Comparison of ENCODE assay signal across 8 cellular contexts in genomic region chr12:6533653-6534157, GRCh38. TPM values are rescaled to one million over a fixed set of nuclear protein-coding genes. Genes with fewer than 3 reads are reported as not detected.
DNase-seq lines count a peak whose midpoint lies in the region; ATAC-seq and TF ChIP-seq lines count a peak whose summit lies in the region.

No MANE protein-coding gene starts in this region.

- peak; percentile 22 to 33 (median 30) for ATAC-seq in psoas muscle

- H3K79me2 ChIP-seq in hepatocyte, result peaks cover 39% of the 10 kb centered on the region

- peak overlapping the region; percentile 95 for H3K4me3 Mint-ChIP-seq in HFFc6

- peak overlapping the region; percentile 100 for H3K27ac Mint-ChIP-seq in HFFc6

- peak overlapping the region; percentile 57 for H2AFZ ChIP-seq in hepatocyte

- no peaks in the 10 kb centered on the region for H3K9me2 ChIP-seq in hepatocyte (replicated peaks; ENCODE audit: insufficient read depth)

- peaks cover 40% of the 10 kb centered on the region for H4K20me1 ChIP-seq in hepatocyte (ENCODE audit: insufficient read depth, poor library complexity, severe bottlenecking)

- TF ChIP-seq CTCF in HFFc6 (IDR thresholded peaks at IDR 0.05), result no peak
- TF ChIP-seq CTCF in ascending aorta (IDR thresholded peaks at IDR 0.05), result no peak
- no peak for TF ChIP-seq CTCF in hepatocyte (IDR thresholded peaks at IDR 0.05; ENCODE audit: poor library complexity)
- TF ChIP-seq CTCF in psoas muscle (IDR thresholded peaks at IDR 0.05), result no peak

- intact Hi-C loops in ascending aorta (cut with DNase I) (loop anchor here (1.0 to 10.0 kb wide), 5 partner anchors 40 to 309 kb away; partner anchors contain the start of genes MRPL51 and VAMP1), psoas muscle (cut with DNase I) (loop anchor here in 1 of 2 donors (2.0 to 5.0 kb wide), 2 partner anchors 17 to 41 kb away; partner anchors contain the start of genes MRPL51 and NCAPD2)

- no peaks in the 10 kb centered on the region for H3K9me3 ChIP-seq in MG63
- H3K9me3 ChIP-seq in ascending aorta, result no peaks in the 10 kb centered on the region
- no peaks in the 10 kb centered on the region for H3K9me3 ChIP-seq in hepatocyte (ENCODE audit: low read depth)
- no peaks in the 10 kb centered on the region for H3K9me3 ChIP-seq in psoas muscle

- peak overlapping the region; percentile 82 for H3K4me2 ChIP-seq in hepatocyte

- peaks cover 33% of the 10 kb centered on the region for H3K9me3 Mint-ChIP-seq in HFFc6

- peak; percentile 28 for DNase-seq in activated gamma-delta T cell (lab: John Stamatoyannopoulos, UW)
- no peak for DNase-seq in activated gamma-delta T cell treated with Interleukin-2 at 50 U/mL for 16 hours
- peak; percentile 68 for DNase-seq in HFFc6
- peak; percentile 93 for DNase-seq in MG63
- DNase-seq in RKO (ENCODE audit: low spot score), result peak; percentile 90
- peak in 1 of 2 donors; percentile 82 for DNase-seq in ascending aorta (ENCODE audit: low spot score in 2 of 2)
- peak; percentile 88 for DNase-seq in hepatocyte (ENCODE audit: low spot score)
- DNase-seq in psoas muscle, result peak; percentile 68 to 81

- H3K27ac ChIP-seq in ascending aorta (peak overlapping the region; percentile 98 to 99), hepatocyte (peak overlapping the region; percentile 92), psoas muscle (peak overlapping the region; percentile 97)

- H3K36me3 Mint-ChIP-seq in HFFc6 (ENCODE audit: low read depth), result peaks cover 65% of the 10 kb centered on the region

- peaks cover 62% of the 10 kb centered on the region for H3K4me1 Mint-ChIP-seq in HFFc6 (ENCODE audit: low read depth)

- H3K4me1 ChIP-seq in ascending aorta (peaks cover 19 to 30% of the 10 kb centered on the region in 2 donors), hepatocyte (ENCODE audit: insufficient read depth) (peaks cover 29% of the 10 kb centered on the region), psoas muscle (peaks cover 47% of the 10 kb centered on the region)

- 0% methylated on average over 16 of the region's 23 CpGs for WGBS in hepatocyte (ENCODE audit: low lambda C conversion rate, missing lambda C conversion rate)
- WGBS in psoas muscle, 3 donors, result 0 to 1% (median 0%) methylated on average over 20 to 23 of the region's 23 CpGs

- H3K36me3 ChIP-seq in MG63, result peaks cover 83% of the 10 kb centered on the region
- H3K36me3 ChIP-seq in ascending aorta, result peaks cover 45 to 56% of the 10 kb centered on the region in 2 donors
- no peaks in the 10 kb centered on the region for H3K36me3 ChIP-seq in hepatocyte (replicated peaks; ENCODE audit: insufficient read depth, low read depth)
- H3K36me3 ChIP-seq in psoas muscle (ENCODE audit: insufficient read depth in 1 of 2, low read depth in 1 of 2), result peaks cover 0 to 65% of the 10 kb centered on the region in 2 donors

- H3K27me3 ChIP-seq in MG63, result no peaks in the 10 kb centered on the region
- no peaks in the 10 kb centered on the region for H3K27me3 ChIP-seq in ascending aorta
- H3K27me3 ChIP-seq in hepatocyte, result no peaks in the 10 kb centered on the region
- no peaks in the 10 kb centered on the region for H3K27me3 ChIP-seq in psoas muscle (ENCODE audit: insufficient read depth in 3 of 3, low read length in 2 of 3)

- H3K4me3 ChIP-seq in MG63 (peak overlapping the region; percentile 92), ascending aorta (peak overlapping the region; percentile 79 to 98), hepatocyte (peak overlapping the region; percentile 17), psoas muscle (peak overlapping the region; percentile 86)

- H3K27me3 Mint-ChIP-seq in HFFc6 (ENCODE audit: insufficient read depth), result peaks cover 59% of the 10 kb centered on the region

RNA-seq across cellular contexts. Expression of gene GAPDH, which starts 0.6 kb away (rescaled TPM):
- total RNA-seq in HFFc6 (2021; fragmentation: NEBNext Ultra II Directional; extraction: Animal tissue kit (Norgen Biotek cat#: 25700)), result 1,000 to 10,000 TPM; 6,263 to 7,539 (median 6,900) TPM
- 4,502 and 8,561 TPM in 2 replicates for total RNA-seq in MG63 (2014; rRNA removed; shearing (Covaris generic); ENCODE audit: low replicate concordance)
- total RNA-seq in ascending aorta (3,445 TPM), hepatocyte (1,719 and 1,827 TPM in 2 replicates), psoas muscle (over 10,000 TPM in 2 of 4 donors, 1,000 to 10,000 TPM in 2; 7,136 to 10,782 (median 8,991) TPM)
- polyA plus RNA-seq in hepatocyte (2,607 and 2,708 TPM in 2 replicates), psoas muscle (over 10,000 TPM in 2 of 3 donors, 1,000 to 10,000 TPM in 1; 9,788 to 18,891 (median 16,487) TPM)

RNA-seq across cellular contexts. Expression of gene IFFO1, which starts 22.1 kb away (rescaled TPM):
- total RNA-seq in HFFc6 (2021; fragmentation: NEBNext Ultra II Directional; extraction: Animal tissue kit (Norgen Biotek cat#: 25700)), result 10 to 100 TPM; 25.9 to 35.6 (median 29.2) TPM
- total RNA-seq in MG63 (2014; rRNA removed; shearing (Covaris generic); ENCODE audit: low replicate concordance), result 6.1 and 13.2 TPM in 2 replicates
- total RNA-seq in ascending aorta, result 35.0 TPM
- total RNA-seq in hepatocyte, result 5.4 and 7.5 TPM in 2 replicates
- 11.2 and 15.2 TPM in 2 replicates for polyA plus RNA-seq in hepatocyte
- total RNA-seq in psoas muscle, result 10 to 100 TPM; 12.6 to 26.3 (median 18.0) TPM
- 1 to 10 TPM; 6.7 to 8.9 (median 8.3) TPM for polyA plus RNA-seq in psoas muscle

RNA-seq across cellular contexts. Expression of gene NOP2, which starts 34.4 kb away (rescaled TPM):
- total RNA-seq in HFFc6 (2021; fragmentation: NEBNext Ultra II Directional; extraction: Animal tissue kit (Norgen Biotek cat#: 25700)), result 10 to 100 TPM; 39.5 to 60.5 (median 42.6) TPM
- 64.5 and 90.4 TPM in 2 replicates for total RNA-seq in MG63 (2014; rRNA removed; shearing (Covaris generic); ENCODE audit: low replicate concordance)
- total RNA-seq in ascending aorta (77.4 TPM), hepatocyte (36.1 and 40.3 TPM in 2 replicates), psoas muscle (10 to 100 TPM; 29.8 to 62.2 (median 52.9) TPM)
- polyA plus RNA-seq in hepatocyte (37.8 and 38.1 TPM in 2 replicates), psoas muscle (10 to 100 TPM; 44.1 to 67.0 (median 66.4) TPM)

RNA-seq across cellular contexts. Expression of gene NCAPD2, which starts 39.8 kb away (rescaled TPM):
- total RNA-seq in HFFc6 (2021; fragmentation: NEBNext Ultra II Directional; extraction: Animal tissue kit (Norgen Biotek cat#: 25700)), result 10 to 100 TPM; 42.2 to 75.9 (median 65.4) TPM
- total RNA-seq in MG63 (2014; rRNA removed; shearing (Covaris generic); ENCODE audit: low replicate concordance), result 60.2 and 95.9 TPM in 2 replicates
- total RNA-seq in ascending aorta (11.7 TPM), hepatocyte (26.7 and 31.4 TPM in 2 replicates), psoas muscle (10 to 100 TPM; 10.1 to 13.4 (median 11.2) TPM)
- polyA plus RNA-seq in hepatocyte (13.7 and 17.4 TPM in 2 replicates), psoas muscle (1 to 10 TPM; 3.9 to 9.5 (median 5.9) TPM)

RNA-seq across cellular contexts. Expression of gene MRPL51, which starts 40.6 kb away (rescaled TPM):
- total RNA-seq in HFFc6 (2021; fragmentation: NEBNext Ultra II Directional; extraction: Animal tissue kit (Norgen Biotek cat#: 25700)), result 100 to 1,000 TPM; 227 to 290 (median 257) TPM
- 140 and 315 TPM in 2 replicates for total RNA-seq in MG63 (2014; rRNA removed; shearing (Covaris generic); ENCODE audit: low replicate concordance)
- total RNA-seq in ascending aorta (112 TPM), hepatocyte (57.4 and 81.6 TPM in 2 replicates), psoas muscle (100 to 1,000 TPM; 202 to 250 (median 227) TPM)
- polyA plus RNA-seq in hepatocyte (231 and 267 TPM in 2 replicates), psoas muscle (100 to 1,000 TPM; 153 to 217 (median 180) TPM)

Comparison
In these comparisons a context has a peak if more than half of its experiments do, and no peak if none do; other contexts are left out.
1. H3K4me3 ChIP-seq: peak in every context shown above with its lines; median percentile 92 in MG63; 88 in ascending aorta; 86 in psoas muscle; 17 in hepatocyte.